In genomic region chr5:140107312-140108092, GRCh38 we compare ENCODE assay signal across 8 cellular contexts. TPM values are rescaled to one million over a fixed set of nuclear protein-coding genes. Genes with fewer than 3 reads are reported as not detected.
A peak's percentile ranks its signal among the peaks of the same experiment; 100 is the strongest.
DNase-seq lines count a peak whose midpoint lies in the region; ATAC-seq, FAIRE-seq and TF ChIP-seq lines count a peak whose summit lies in the region.

No MANE protein-coding gene starts in this region.

- no peaks in the 10 kb centered on the region for H3K36me3 ChIP-seq in uterus

- FAIRE-seq in GM12892 (lab: Jason Lieb, UNC), result peak; percentile 97

- TF ChIP-seq POLR2A in GM12892 (IDR thresholded peaks at IDR 0.05; ENCODE audit: low read depth, low read length), result peak; percentile 86
- peak; percentile 80 to 93 for TF ChIP-seq POLR2A in uterus (IDR thresholded peaks at IDR 0.05)

- peak in 3 of 4 experiments; percentile 33 to 55 (median 38) for TF ChIP-seq CTCF in uterus (IDR thresholded peaks at IDR 0.05)

- no peaks in the 10 kb centered on the region for H3K9me3 ChIP-seq in uterus

- H3K27me3 ChIP-seq in uterus, result no peaks in the 10 kb centered on the region

- H3K27ac ChIP-seq in uterus, result peak overlapping the region; percentile 93 to 97

- ATAC-seq in HG02763 (IDR thresholded peaks at IDR 0.05; ENCODE audit: unreplicated experiment) (peak; percentile 89), left ventricle myocardium superior (peak; percentile 97)

- peaks cover 0 to 3% of the 10 kb centered on the region in 2 donors for H3K4me1 ChIP-seq in uterus

- DNase-seq in GM12892 (ENCODE audit: insufficient read length) (peak; percentile 89), NCI-H1417 (lab: John Stamatoyannopoulos, UW) (peak; percentile 91 to 93 (median 93)), T-helper 1 cell (peak; percentile 85 to 97 (median 92)), amygdala (lab: John Stamatoyannopoulos, UW) (peak in 55 of 56 donors; percentile 46 to 94 (median 85)), left ventricle myocardium superior (peak; percentile 97), pulmonary artery endothelial cell (ENCODE audit: low read depth, low spot score) (peak; percentile 76), uterus (peak; percentile 91 to 93)

- intact Hi-C loops in left ventricle myocardium superior (cut with micrococcal nuclease), result no loop called here
- intact Hi-C loops in uterus (cut with DNase I; ENCODE audit: low total_unique reads), result no loop called here

- peak overlapping the region; percentile 62 to 75 for H3K4me3 ChIP-seq in uterus

RNA-seq across cellular contexts. Expression of gene PURA, which starts 6.4 kb away (rescaled TPM):
- polyA plus RNA-seq in GM12892 (2012; ENCODE audit: missing spikeins), result 4.2 TPM
- total RNA-seq in left ventricle myocardium superior (24.6 TPM), pulmonary artery endothelial cell (7.0 and 9.8 TPM in 2 replicates), uterus (10 to 100 TPM; 16.1 to 48.9 (median 22.2) TPM)

RNA-seq across cellular contexts. Expression of gene IGIP, which starts 18.2 kb away (rescaled TPM):
- polyA plus RNA-seq in GM12892 (2012; ENCODE audit: missing spikeins), result 1.3 TPM
- total RNA-seq in left ventricle myocardium superior, result 11.8 TPM
- total RNA-seq in pulmonary artery endothelial cell, result 4.1 and 4.6 TPM in 2 replicates
- total RNA-seq in uterus, result 10 to 100 TPM; 17.8 to 33.5 (median 31.2) TPM

Comparison
In these comparisons a context has a peak if more than half of its experiments do, and no peak if none do; other contexts are left out.
1. Peak in every context shown above with its lines: DNase-seq, ATAC-seq, H3K4me3 ChIP-seq and H3K27ac ChIP-seq.